In genomic region chr12:991350-992278, GRCh38 we compare ENCODE assay signal across 8 cellular contexts. TPM values are rescaled to one million over a fixed set of nuclear protein-coding genes. Genes with fewer than 3 reads are reported as not detected.
DNase-seq lines count a peak whose midpoint lies in the region; ATAC-seq and TF ChIP-seq lines count a peak whose summit lies in the region.

No MANE protein-coding gene starts in this region.

- no peak overlapping the region for H3K27ac ChIP-seq in endodermal cell (ENCODE audit: low read depth, low read length)
- peak overlapping the region; percentile 94 to 95 for H3K27ac ChIP-seq in mucosa of rectum (ENCODE audit: low read depth in 2 of 2, low read length in 2 of 2)
- H3K27ac ChIP-seq in upper lobe of left lung = peak overlapping the region; percentile 96 to 99 (median 98)

- no peaks in the 10 kb centered on the region for H3K36me3 ChIP-seq in endodermal cell (ENCODE audit: control insufficient read depth, insufficient read depth, low read length)
- no peaks in the 10 kb centered on the region for H3K36me3 ChIP-seq in mucosa of rectum (ENCODE audit: control insufficient read depth in 2 of 2, insufficient read depth in 2 of 2, low read length in 2 of 2)
- H3K36me3 ChIP-seq in upper lobe of left lung = no peaks in the 10 kb centered on the region

- peak overlapping the region; percentile 76 for H3K4me3 Mint-ChIP-seq in endodermal cell

- H3K4me1 ChIP-seq in endodermal cell (ENCODE audit: control insufficient read depth, insufficient read depth, low read length) (peaks cover 3% of the 10 kb centered on the region), mucosa of rectum (ENCODE audit: control insufficient read depth in 2 of 2, insufficient read depth in 2 of 2, low read length in 2 of 2) (peaks cover 11% of the 10 kb centered on the region in 2 donors), upper lobe of left lung (peaks cover 23 to 35% (median 29%) of the 10 kb centered on the region in 4 donors)

- H3K9me3 ChIP-seq in endodermal cell (ENCODE audit: control insufficient read depth, low read length) (no peaks in the 10 kb centered on the region), mucosa of rectum (ENCODE audit: control insufficient read depth in 2 of 2, low read length in 2 of 2) (no peaks in the 10 kb centered on the region), upper lobe of left lung (no peaks in the 10 kb centered on the region)

- peak; percentile 10 for DNase-seq in A172 (ENCODE audit: low spot score)
- DNase-seq in GM12864 (ENCODE audit: low read depth) = no peak
- peak; percentile 25 for DNase-seq in HT1080 (ENCODE audit: low read depth)
- DNase-seq in SW480 (ENCODE audit: low spot score) = peak; percentile 36
- DNase-seq in endodermal cell = peak; percentile 70
- DNase-seq in upper lobe of left lung = no peak
- DNase-seq in LoVo (ENCODE audit: low spot score) = no peak

- H3K4me1 Mint-ChIP-seq in endodermal cell = peaks cover 27% of the 10 kb centered on the region

- H3K9me3 Mint-ChIP-seq in endodermal cell = no peaks in the 10 kb centered on the region

- no peak for TF ChIP-seq POLR2A in upper lobe of left lung (IDR thresholded peaks at IDR 0.05)

- H3K4me3 ChIP-seq in GM12864 (ENCODE audit: low read depth, low read length) (peak overlapping the region; percentile 76), endodermal cell (ENCODE audit: low read length) (peak overlapping the region; percentile 91), mucosa of rectum (ENCODE audit: low read length in 2 of 2) (peak overlapping the region; percentile 80 to 89), upper lobe of left lung (peak overlapping the region; percentile 77 to 97 (median 88))

- 1 to 8% methylated on average over 5 to 47 of the region's 48 CpGs for WGBS in endodermal cell (ENCODE audit: insufficient coverage in 1 of 2, insufficient read length in 1 of 2), 2 experiments
- 7 to 11% methylated on average over 18 to 34 of the region's 48 CpGs for WGBS in upper lobe of left lung, 2 donors

- H3K27me3 Mint-ChIP-seq in endodermal cell (ENCODE audit: insufficient read depth) = no peaks in the 10 kb centered on the region

- peaks cover 4% of the 10 kb centered on the region for H3K36me3 Mint-ChIP-seq in endodermal cell (ENCODE audit: low read depth)

- H3K27me3 ChIP-seq in endodermal cell (ENCODE audit: control insufficient read depth, insufficient read depth, low read length, poor library complexity, severe bottlenecking) (no peaks in the 10 kb centered on the region), mucosa of rectum (ENCODE audit: control insufficient read depth in 2 of 2, insufficient read depth in 2 of 2, low read length in 2 of 2) (no peaks in the 10 kb centered on the region), upper lobe of left lung (no peaks in the 10 kb centered on the region)

- H3K27ac Mint-ChIP-seq in endodermal cell = peak overlapping the region; percentile 87

- H3K9ac ChIP-seq in endodermal cell (ENCODE audit: extremely low read depth, low read length, poor library complexity, severe bottlenecking) = peak overlapping the region; percentile 79
- H3K9ac ChIP-seq in mucosa of rectum (ENCODE audit: low read depth in 1 of 2, low read length in 2 of 2) = peak overlapping the region; percentile 68 to 84

- TF ChIP-seq EP300 in upper lobe of left lung (IDR thresholded peaks at IDR 0.05) = no peak

- peak; percentile 13 to 40 for ATAC-seq in upper lobe of left lung (ENCODE audit: low FRiP score in 2 of 2)

- no peak for TF ChIP-seq CTCF in GM12864 (IDR thresholded peaks at IDR 0.05; ENCODE audit: low read depth, low read length, missing control alignments)
- TF ChIP-seq CTCF in endodermal cell (conservative IDR thresholded peaks at IDR 0.05) = no peak
- no peak for TF ChIP-seq CTCF in upper lobe of left lung (IDR thresholded peaks at IDR 0.05)

RNA-seq across cellular contexts. Expression of gene ERC1, which starts 0.6 kb away (rescaled TPM):
- total RNA-seq in A172 (2014; rRNA removed; shearing (Covaris generic)) = 7.7 and 8.0 TPM in 2 replicates
- total RNA-seq in HT1080 (2014; rRNA removed; shearing (Covaris generic)) = 11.1 and 17.9 TPM in 2 replicates
- polyA plus RNA-seq in HT1080 (2015; cell fraction: cytosol; rRNA removed) = 5.4 and 5.5 TPM in 2 replicates
- polyA plus RNA-seq in HT1080 (2015; cell fraction: nucleus; rRNA removed) = 11.5 and 12.4 TPM in 2 replicates
- 100 to 1,000 TPM in 1 of 2 donors, 10 to 100 TPM in 1; 60.6 to 159 TPM for total RNA-seq in endodermal cell
- polyA plus RNA-seq in endodermal cell (2013, experiment 1 of 2) = 14.1 TPM
- polyA plus RNA-seq in endodermal cell (2013, experiment 2 of 2) = 14.7 TPM
- 100 to 1,000 TPM in 1 of 6 donors, 10 to 100 TPM in 5; 37.7 to 158 (median 60.1) TPM for total RNA-seq in upper lobe of left lung

RNA-seq across cellular contexts. Expression of gene RAD52, which starts 42.1 kb away (rescaled TPM):
- 5.1 and 5.3 TPM in 2 replicates for total RNA-seq in A172 (2014; rRNA removed; shearing (Covaris generic))
- total RNA-seq in HT1080 (2014; rRNA removed; shearing (Covaris generic)) = 9.9 and 21.9 TPM in 2 replicates
- 8.3 and 10.7 TPM in 2 replicates for polyA plus RNA-seq in HT1080 (2015; cell fraction: cytosol; rRNA removed)
- polyA plus RNA-seq in HT1080 (2015; cell fraction: nucleus; rRNA removed) = 63.0 and 76.0 TPM in 2 replicates
- 10 to 100 TPM; 24.3 to 35.1 TPM for total RNA-seq in endodermal cell
- polyA plus RNA-seq in endodermal cell (2013, experiment 1 of 2) = 31.6 TPM
- 20.3 TPM for polyA plus RNA-seq in endodermal cell (2013, experiment 2 of 2)
- total RNA-seq in upper lobe of left lung = 10 to 100 TPM in 5 of 6 donors, 1 to 10 TPM in 1; 8.2 to 59.7 (median 14.9) TPM

Comparison
In these comparisons a context has a peak if more than half of its experiments do, and no peak if none do; other contexts are left out.
1. DNase-seq: peak in A172 (single experiment), HT1080 (single experiment), SW480 (single experiment) and endodermal cell (single experiment); none in GM12864 (single experiment), upper lobe of left lung (0 of 2) and LoVo (single experiment).
2. Peak in every context shown above with its lines, with median percentiles within 50 percentile points of each other: H3K4me3 ChIP-seq.